1 cellular context compared by ENCODE assay signal in the genomic region with DNA sequence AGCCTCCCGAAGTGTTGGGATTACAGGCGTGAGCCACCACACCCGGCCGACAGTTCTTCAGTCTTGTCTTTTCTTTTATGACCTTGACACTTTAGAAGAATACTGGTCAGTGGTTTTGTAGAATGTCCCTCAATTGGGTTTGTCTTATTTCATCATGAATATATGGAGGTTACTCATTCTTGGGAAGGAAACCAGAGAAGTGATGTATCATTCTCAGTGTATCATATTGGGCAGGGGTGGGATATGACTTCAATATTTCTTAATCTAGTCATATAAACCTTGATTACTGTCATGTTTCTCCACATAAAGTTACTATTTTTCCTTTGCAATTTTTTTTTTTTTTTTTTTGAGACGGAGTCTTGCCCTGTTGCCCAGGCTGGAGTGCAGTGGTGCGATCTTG.
TF ChIP-seq lines count a peak whose summit lies in the region.

No MANE protein-coding gene starts in this region.

TF ChIP-seq in SK-N-SH, 30 proteins besides CTCF, POLR2A, EP300 and RAD21 (continued from another document):
- TF ChIP-seq MAX (IDR thresholded peaks at IDR 0.05; ENCODE audit: low read depth) (no peak), USF1 (IDR thresholded peaks at IDR 0.05; ENCODE audit: borderline replicate concordance, low read depth) (no peak), IRF3 (IDR thresholded peaks at IDR 0.05; ENCODE audit: low read depth, low read length) (no peak), PBX3 (IDR thresholded peaks at IDR 0.05) (no peak), POLR2AphosphoS5 (IDR thresholded peaks at IDR 0.05; ENCODE audit: low read depth, low read length) (no peak), REST (IDR thresholded peaks at IDR 0.05; ENCODE audit: low read depth, low read length) (no peak), ELF1 (IDR thresholded peaks at IDR 0.05) (no peak), JUND (IDR thresholded peaks at IDR 0.05) (no peak), TAF1 (IDR thresholded peaks at IDR 0.05; ENCODE audit: borderline replicate concordance, low read depth, low read length) (no peak)
- TF ChIP-seq, protein P1, sequence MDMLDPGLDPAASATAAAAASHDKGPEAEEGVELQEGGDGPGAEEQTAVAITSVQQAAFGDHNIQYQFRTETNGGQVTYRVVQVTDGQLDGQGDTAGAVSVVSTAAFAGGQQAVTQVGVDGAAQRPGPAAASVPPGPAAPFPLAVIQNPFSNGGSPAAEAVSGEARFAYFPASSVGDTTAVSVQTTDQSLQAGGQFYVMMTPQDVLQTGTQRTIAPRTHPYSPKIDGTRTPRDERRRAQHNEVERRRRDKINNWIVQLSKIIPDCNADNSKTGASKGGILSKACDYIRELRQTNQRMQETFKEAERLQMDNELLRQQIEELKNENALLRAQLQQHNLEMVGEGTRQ (IDR thresholded peaks at IDR 0.05; ENCODE audit: borderline replicate concordance, low read depth, low read length), result no peak
